Comparison of ENCODE assay signal across 11 cellular contexts in genomic region chr5:94021246-94021645, GRCh38.
DNase-seq lines count a peak whose midpoint lies in the region; ATAC-seq and TF ChIP-seq lines count a peak whose summit lies in the region.
"Had no signal": no experiment of that assay in that cellular context is flagged by ENCODE, and none has a peak within 500 bp of the region (broad histone marks: within the 10 kb centered on the region; RNA-seq: fewer than 3 reads in every experiment).

No MANE protein-coding gene starts in this region.

- H3K27me3 Mint-ChIP-seq in effector memory CD8-positive, alpha-beta T cell: no peaks in the 10 kb centered on the region
- no peaks in the 10 kb centered on the region for H3K27me3 Mint-ChIP-seq in activated T-helper 1 cell treated with anti-CD3 and anti-CD28 coated beads, Interleukin-12 subunit alpha, Interleukin-12 subunit beta, Interleukin-2, Interleukin-4 antibody, amounts not matched to agents 30 ng/mL and 10 ng/mL and 1 ng/mL, durations not matched to agents 14 hours and 24 hours and 36 hours (ENCODE audit: insufficient read depth)
- H3K27me3 Mint-ChIP-seq: CD4-positive, alpha-beta memory T cell; naive thymus-derived CD4-positive, alpha-beta T cell had no signal

- ATAC-seq in effector memory CD8-positive, alpha-beta T cell (replicated peaks): no peak
- ATAC-seq: naive thymus-derived CD4-positive, alpha-beta T cell had no signal

- peaks cover 0 to 2% of the 10 kb centered on the region in 2 donors for H3K9me3 Mint-ChIP-seq in effector memory CD8-positive, alpha-beta T cell
- H3K9me3 Mint-ChIP-seq in activated T-helper 1 cell treated with anti-CD3 and anti-CD28 coated beads, Interleukin-12 subunit alpha, Interleukin-12 subunit beta, Interleukin-2, Interleukin-4 antibody, amounts not matched to agents 30 ng/mL and 10 ng/mL and 1 ng/mL, durations not matched to agents 14 hours and 24 hours and 36 hours: peaks cover 24% of the 10 kb centered on the region

- H3K27ac Mint-ChIP-seq in effector memory CD8-positive, alpha-beta T cell: no peak overlapping the region
- H3K27ac Mint-ChIP-seq in activated T-helper 1 cell treated with anti-CD3 and anti-CD28 coated beads, Interleukin-12 subunit alpha, Interleukin-12 subunit beta, Interleukin-2, Interleukin-4 antibody, amounts not matched to agents 30 ng/mL and 10 ng/mL and 1 ng/mL, durations not matched to agents 14 hours and 24 hours and 36 hours: no peak overlapping the region
- H3K27ac Mint-ChIP-seq: activated T-helper 2 cell treated with anti-CD3 and anti-CD28 coated beads, Interferon-gamma antibody, Interleukin-2, Interleukin-4, amounts not matched to agents 10 μg/mL and 5 μg/mL and 100 μg/mL, durations not matched to agents 14 hours and 24 hours and 36 hours; naive thymus-derived CD4-positive, alpha-beta T cell had no signal

- DNase-seq in A172 (ENCODE audit: low spot score): peak; percentile 94
- DNase-seq in GM03348 (ENCODE audit: low spot score): peak; percentile 23
- DNase-seq in SHP77 (lab: John Stamatoyannopoulos, UW): peak; percentile 75 to 77
- peak; percentile 46 for DNase-seq in fibroblast of the aortic adventitia (ENCODE audit: low read depth)
- no peak for DNase-seq in ureter (ENCODE audit: low spot score)
- no peak for DNase-seq in NOMO-1 treated with dmso at 0.1 percent for 144 hours (lab: John Stamatoyannopoulos, UW; ENCODE audit: unreplicated experiment)
- DNase-seq in effector memory CD8-positive, alpha-beta T cell: no peak
- no peak for DNase-seq in activated T-helper 1 cell treated with anti-CD3 and anti-CD28 coated beads, Interleukin-12 subunit alpha, Interleukin-12 subunit beta, Interleukin-2, Interleukin-4 antibody, amounts not matched to agents 30 ng/mL and 10 ng/mL and 1 ng/mL, durations not matched to agents 14 hours and 24 hours and 36 hours (ENCODE audit: low spot score)
- DNase-seq: CD4-positive, alpha-beta memory T cell; naive thymus-derived CD4-positive, alpha-beta T cell had no signal

- H3K36me3 Mint-ChIP-seq in effector memory CD8-positive, alpha-beta T cell (ENCODE audit: insufficient read depth): no peaks in the 10 kb centered on the region
- peaks cover 23% of the 10 kb centered on the region for H3K36me3 Mint-ChIP-seq in activated T-helper 1 cell treated with anti-CD3 and anti-CD28 coated beads, Interleukin-12 subunit alpha, Interleukin-12 subunit beta, Interleukin-2, Interleukin-4 antibody, amounts not matched to agents 30 ng/mL and 10 ng/mL and 1 ng/mL, durations not matched to agents 14 hours and 24 hours and 36 hours (ENCODE audit: low read depth)

- H3K4me1 Mint-ChIP-seq in effector memory CD8-positive, alpha-beta T cell (ENCODE audit: low read depth in 2 of 2): peaks cover 5 to 11% of the 10 kb centered on the region in 2 donors
- no peaks in the 10 kb centered on the region for H3K4me1 Mint-ChIP-seq in activated T-helper 1 cell treated with anti-CD3 and anti-CD28 coated beads, Interleukin-12 subunit alpha, Interleukin-12 subunit beta, Interleukin-2, Interleukin-4 antibody, amounts not matched to agents 30 ng/mL and 10 ng/mL and 1 ng/mL, durations not matched to agents 14 hours and 24 hours and 36 hours (ENCODE audit: low read depth)

- no peak overlapping the region for H3K4me3 ChIP-seq in fibroblast of the aortic adventitia (ENCODE audit: low read depth, low read length)

- TF ChIP-seq CTCF in fibroblast of the aortic adventitia (IDR thresholded peaks at IDR 0.05; ENCODE audit: insufficient read depth, low read length): no peak

- intact Hi-C loops in activated T-helper 1 cell treated with anti-CD3 and anti-CD28 coated beads, Interleukin-12 subunit alpha, Interleukin-12 subunit beta, Interleukin-2, Interleukin-4 antibody, amounts not matched to agents 30 ng/mL and 10 ng/mL and 1 ng/mL, durations not matched to agents 14 hours and 24 hours and 36 hours (cut with micrococcal nuclease): no loop called here

- H3K4me3 Mint-ChIP-seq in effector memory CD8-positive, alpha-beta T cell: no peak overlapping the region
- no peak overlapping the region for H3K4me3 Mint-ChIP-seq in activated T-helper 1 cell treated with anti-CD3 and anti-CD28 coated beads, Interleukin-12 subunit alpha, Interleukin-12 subunit beta, Interleukin-2, Interleukin-4 antibody, amounts not matched to agents 30 ng/mL and 10 ng/mL and 1 ng/mL, durations not matched to agents 14 hours and 24 hours and 36 hours
- H3K4me3 Mint-ChIP-seq: CD4-positive, alpha-beta memory T cell; naive thymus-derived CD4-positive, alpha-beta T cell had no signal

Comparison
In these comparisons a context has a peak if more than half of its experiments do, and no peak if none do; other contexts are left out.
1. DNase-seq: peak in A172 (single experiment), GM03348 (single experiment), SHP77 (2 of 2) and fibroblast of the aortic adventitia (single experiment); none in ureter (single experiment), NOMO-1 treated with dmso at 0.1 percent for 144 hours (single experiment), effector memory CD8-positive, alpha-beta T cell (0 of 3) and activated T-helper 1 cell treated with anti-CD3 and anti-CD28 coated beads, Interleukin-12 subunit alpha, Interleukin-12 subunit beta, Interleukin-2, Interleukin-4 antibody, amounts not matched to agents 30 ng/mL and 10 ng/mL and 1 ng/mL, durations not matched to agents 14 hours and 24 hours and 36 hours (single experiment).